Comparison of ENCODE assay signal across 7 cellular contexts in the genomic region with DNA sequence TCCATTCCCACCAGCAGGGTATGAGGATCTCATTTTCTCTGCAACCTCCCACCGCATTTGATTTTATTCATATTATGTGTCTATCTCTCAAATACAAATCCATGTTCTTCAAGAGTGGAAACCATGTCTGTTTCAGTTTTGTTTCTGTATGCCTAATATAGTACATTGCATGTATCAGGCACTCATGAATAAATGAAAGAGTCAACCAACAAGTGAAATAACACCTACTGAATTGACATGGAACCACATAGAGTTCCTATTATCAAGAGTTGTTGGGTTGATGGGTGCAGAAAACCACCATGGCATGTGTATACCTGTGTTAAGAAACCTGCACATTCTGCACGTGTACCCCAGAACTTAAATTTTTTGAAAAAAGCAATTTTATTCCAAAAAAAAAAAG.
"Had no signal": no experiment of that assay in that cellular context is flagged by ENCODE, and none has a peak within 500 bp of the region (broad histone marks: within the 10 kb centered on the region; RNA-seq: fewer than 3 reads in every experiment).

No MANE protein-coding gene starts in this region.

- ATAC-seq: GM23338 had no signal

- H3K9me3 Mint-ChIP-seq: GM23338, H9 had no signal

- H2AFZ ChIP-seq: GM23338 had no signal

- H3K4me2 ChIP-seq: GM23338 had no signal

- H3K27ac Mint-ChIP-seq: GM23338, H9 had no signal

- H3K4me1 Mint-ChIP-seq: GM23338, H9 had no signal

- DNase-seq: H9, HCEC 1CT, IMR-90 had no signal

- H3K4me3 ChIP-seq: GM23338 had no signal

- H3K4me3 Mint-ChIP-seq: GM23338, H9 had no signal

- FAIRE-seq: H1, H54, HTR-8/SVneo had no signal
